In genomic region chr9:113898596-113898995, GRCh38 we compare ENCODE assay signal across 28 cellular contexts.
"Had no signal": no experiment of that assay in that cellular context is flagged by ENCODE, and none has a peak within 500 bp of the region (broad histone marks: within the 10 kb centered on the region; RNA-seq: fewer than 3 reads in every experiment).

No MANE protein-coding gene starts in this region.

- FAIRE-seq: pancreas had no signal

- H3K4me1 Mint-ChIP-seq: activated naive CD4-positive, alpha-beta T cell treated with anti-CD3 and anti-CD28 coated beads, Interleukin-2, amount 50 U/mL, for 24 hours; activated naive CD8-positive, alpha-beta T cell treated with anti-CD3 and anti-CD28 coated beads, Interleukin-2, amount 50 U/mL, for 24 hours had no signal

- H3K27me3 Mint-ChIP-seq: activated naive CD8-positive, alpha-beta T cell treated with anti-CD3 and anti-CD28 coated beads, Interleukin-2, amount 50 U/mL, for 24 hours; dendritic cell treated with granulocyte-macrophage colony-stimulating factor and Interleukin-4, amounts not matched to agents 40 ng/mL and 50 ng/mL, for 4 days; stimulated activated naive B cell treated with anti-CD40 and anti-IgM and Interleukin-4, amounts not matched to agents 10 μg/mL and 1 μg/mL and 100 μg/mL, for 72 hours had no signal

- H3K36me3 Mint-ChIP-seq: activated naive CD4-positive, alpha-beta T cell treated with anti-CD3 and anti-CD28 coated beads, Interleukin-2, amount 50 U/mL, for 24 hours had no signal

- ATAC-seq: activated naive CD8-positive, alpha-beta T cell treated with anti-CD3 and anti-CD28 coated beads, Interleukin-2, amount 50 U/mL, for 24 hours; left cardiac atrium; naive thymus-derived CD8-positive, alpha-beta T cell; pancreas; stimulated activated naive B cell treated with anti-CD40 and anti-IgM and Interleukin-4, amounts not matched to agents 10 μg/mL and 1 μg/mL and 100 μg/mL, for 72 hours; T-helper 17 cell had no signal

- H3K27me3 ChIP-seq: esophagus squamous epithelium, pancreas, stomach, thyroid gland, upper lobe of left lung had no signal

- DNase-seq: activated CD4-positive, alpha-beta T cell treated with anti-CD3 and anti-CD28 coated beads, Interleukin-2, amount 50 U/mL, for 1 hour; activated CD4-positive, CD25-positive, alpha-beta regulatory T cell treated with anti-CD3 and anti-CD28 coated beads, Interleukin-2, amount 50 U/mL, for 72 hours; activated naive CD8-positive, alpha-beta T cell treated with anti-CD3 and anti-CD28 coated beads, Interleukin-2, amount 50 U/mL, for 24 hours; activated T-cell treated with anti-CD3 and anti-CD28 coated beads, Interleukin-2, amount 50 U/mL, for 48 hours; amygdala; central memory CD4-positive, alpha-beta T cell; effector CD4-positive, alpha-beta T cell; esophagus squamous epithelium; foreskin melanocyte; left cardiac atrium; midbrain; naive thymus-derived CD8-positive, alpha-beta T cell; nucleus accumbens; pancreas; stimulated activated CD4-positive, alpha-beta T cell treated with anti-CD3 and anti-CD28 coated beads, Interleukin-1b, Interleukin-23, amount 100 ng/mL, for 48 hours; stimulated activated naive B cell treated with anti-CD40 and anti-IgM and Interleukin-4, amounts not matched to agents 10 μg/mL and 1 μg/mL and 100 μg/mL, for 72 hours; stomach; T-helper 17 cell; T1000; thyroid gland; upper lobe of left lung; WERI-Rb-1 had no signal

- H3K27ac Mint-ChIP-seq: activated naive CD4-positive, alpha-beta T cell treated with anti-CD3 and anti-CD28 coated beads, Interleukin-2, amount 50 U/mL, for 24 hours; activated naive CD8-positive, alpha-beta T cell treated with anti-CD3 and anti-CD28 coated beads, Interleukin-2, amount 50 U/mL, for 24 hours; activated T-helper 2 cell treated with anti-CD3 and anti-CD28 coated beads, Interferon-gamma antibody, Interleukin-2, Interleukin-4, amounts not matched to agents 10 μg/mL and 5 μg/mL and 100 μg/mL, durations not matched to agents 14 hours and 24 hours and 36 hours; dendritic cell treated with granulocyte-macrophage colony-stimulating factor and Interleukin-4, amounts not matched to agents 40 ng/mL and 50 ng/mL, for 4 days; naive thymus-derived CD8-positive, alpha-beta T cell; T-helper 17 cell had no signal

- H3K9me3 Mint-ChIP-seq: activated T-helper 2 cell treated with anti-CD3 and anti-CD28 coated beads, Interferon-gamma antibody, Interleukin-2, Interleukin-4, amounts not matched to agents 10 μg/mL and 5 μg/mL and 100 μg/mL, durations not matched to agents 14 hours and 24 hours and 36 hours had no signal

- H3K4me3 Mint-ChIP-seq: activated naive CD4-positive, alpha-beta T cell treated with anti-CD3 and anti-CD28 coated beads, Interleukin-2, amount 50 U/mL, for 24 hours; activated naive CD8-positive, alpha-beta T cell treated with anti-CD3 and anti-CD28 coated beads, Interleukin-2, amount 50 U/mL, for 24 hours; dendritic cell treated with granulocyte-macrophage colony-stimulating factor and Interleukin-4, amounts not matched to agents 40 ng/mL and 50 ng/mL, for 4 days; naive thymus-derived CD8-positive, alpha-beta T cell; neural crest cell; stimulated activated naive B cell treated with anti-CD40 and anti-IgM and Interleukin-4, amounts not matched to agents 10 μg/mL and 1 μg/mL and 100 μg/mL, for 72 hours; T-helper 17 cell had no signal

- H3K36me3 ChIP-seq: esophagus squamous epithelium, pancreas, prostate gland, stomach, thyroid gland, upper lobe of left lung, WERI-Rb-1 had no signal

- H3K4me3 ChIP-seq: esophagus squamous epithelium, pancreas, prostate gland, smooth muscle cell, stomach, thyroid gland, upper lobe of left lung had no signal
